1 cellular context compared by ENCODE assay signal in genomic region chr6:3742426-3743344, GRCh38.
TF ChIP-seq lines count a peak whose summit lies in the region.

No MANE protein-coding gene starts in this region.

TF ChIP-seq in HepG2, 621 proteins besides CTCF, POLR2A, EP300 and RAD21 (continued from another document and continues in another):
- TF ChIP-seq MLX (CRISPR knock-in tag; IDR thresholded peaks at IDR 0.05) (no peak), ZNF451 (CRISPR knock-in tag; IDR thresholded peaks at IDR 0.05) (no peak; the same call in 1 of the 2 replicates), MIXL1 (CRISPR knock-in tag; IDR thresholded peaks at IDR 0.05) (peak; percentile 48), FOXA3 (CRISPR knock-in tag; IDR thresholded peaks at IDR 0.05) (peak; percentile 20), ZBED4 (CRISPR knock-in tag; IDR thresholded peaks at IDR 0.05; ENCODE audit: borderline replicate concordance) (peak; percentile 88; the same call in 1 of the 2 replicates), ZNF432 (CRISPR knock-in tag; IDR thresholded peaks at IDR 0.05; ENCODE audit: borderline replicate concordance) (no peak), DPF2 (CRISPR knock-in tag; IDR thresholded peaks at IDR 0.05; ENCODE audit: borderline replicate concordance, low read depth) (peak; percentile 32; the same call in 1 of the 2 replicates), RXRB (CRISPR knock-in tag; IDR thresholded peaks at IDR 0.05; ENCODE audit: borderline replicate concordance) (peak; percentile 62; the same call in 1 of the 2 replicates), DNMT3B (CRISPR knock-in tag; conservative IDR thresholded peaks at IDR 0.05) (no peak), ZFP1 (CRISPR knock-in tag; IDR thresholded peaks at IDR 0.05) (no peak), CENPT (CRISPR knock-in tag; IDR thresholded peaks at IDR 0.05; ENCODE audit: low read depth) (no peak), ZBTB4 (CRISPR knock-in tag; IDR thresholded peaks at IDR 0.05; ENCODE audit: borderline replicate concordance) (0 out of 2 replicates have a peak, but pooled peaks have one; percentile 48), TFAP4 (IDR thresholded peaks at IDR 0.05; ENCODE audit: borderline replicate concordance, low read depth) (peak; percentile 64; the same call in 1 of the 2 replicates), GLMP (CRISPR knock-in tag; IDR thresholded peaks at IDR 0.05; ENCODE audit: borderline replicate concordance) (no peak), ZNF546 (CRISPR knock-in tag; conservative IDR thresholded peaks at IDR 0.05) (0 out of 2 replicates have a peak, but pooled peaks have one; percentile 22), ZSCAN25 (CRISPR knock-in tag; IDR thresholded peaks at IDR 0.05) (no peak; the same call in 1 of the 2 replicates), ZNF101 (CRISPR knock-in tag; IDR thresholded peaks at IDR 0.05; ENCODE audit: borderline replicate concordance, low read depth) (no peak), ZSCAN30 (CRISPR knock-in tag; IDR thresholded peaks at IDR 0.05) (no peak), HBP1 (CRISPR knock-in tag; IDR thresholded peaks at IDR 0.05; ENCODE audit: low read depth) (no peak), HNRNPK (IDR thresholded peaks at IDR 0.05; ENCODE audit: low read depth, low read length, poor library complexity, severe bottlenecking) (no peak), NCOA2 (CRISPR knock-in tag; IDR thresholded peaks at IDR 0.05) (no peak; the same call in 1 of the 2 replicates), PLRG1 (conservative IDR thresholded peaks at IDR 0.05) (no peak), ZBTB38 (CRISPR knock-in tag; IDR thresholded peaks at IDR 0.05) (peak; percentile 54), MEF2D (CRISPR knock-in tag; IDR thresholded peaks at IDR 0.05) (peak; percentile 20; the same call in 1 of the 2 replicates), KDM5B (CRISPR knock-in tag; IDR thresholded peaks at IDR 0.05; ENCODE audit: borderline replicate concordance) (no peak), ZNF576 (CRISPR knock-in tag; IDR thresholded peaks at IDR 0.05) (no peak), ZNF276 (CRISPR knock-in tag; IDR thresholded peaks at IDR 0.05; ENCODE audit: low read depth) (no peak), ZBTB44 (CRISPR knock-in tag; IDR thresholded peaks at IDR 0.05) (no peak), NAIF1 (CRISPR knock-in tag; IDR thresholded peaks at IDR 0.05; ENCODE audit: borderline replicate concordance) (peak; percentile 60), EEA1 (CRISPR knock-in tag; IDR thresholded peaks at IDR 0.05; ENCODE audit: borderline replicate concordance) (no peak), MTA3 (CRISPR knock-in tag; IDR thresholded peaks at IDR 0.05) (no peak), ZFX (CRISPR knock-in tag; IDR thresholded peaks at IDR 0.05; ENCODE audit: low read depth) (peak; percentile 67), ZNF577 (CRISPR knock-in tag; IDR thresholded peaks at IDR 0.05; ENCODE audit: borderline replicate concordance, low read depth) (no peak), HOMEZ (CRISPR knock-in tag; IDR thresholded peaks at IDR 0.05; ENCODE audit: low read depth) (peak; percentile 54), NR2C2 (CRISPR knock-in tag; IDR thresholded peaks at IDR 0.05; ENCODE audit: borderline replicate concordance) (peak; percentile 66), ZNF282 (IDR thresholded peaks at IDR 0.05; ENCODE audit: partially characterized antibody) (no peak), ZNF367 (CRISPR knock-in tag; IDR thresholded peaks at IDR 0.05; ENCODE audit: borderline replicate concordance) (no peak), HMGXB4 (CRISPR knock-in tag; IDR thresholded peaks at IDR 0.05; ENCODE audit: borderline replicate concordance in 1 of 2, low read depth in 1 of 2) (peak; percentile 62 to 81), SIN3A (IDR thresholded peaks at IDR 0.05; ENCODE audit: borderline replicate concordance, low read depth, low read length) (peak; percentile 51; the same call in 1 of the 2 replicates), ZNF496 (CRISPR knock-in tag; IDR thresholded peaks at IDR 0.05; ENCODE audit: insufficient replicate concordance) (no peak), ZNF17 (CRISPR knock-in tag; IDR thresholded peaks at IDR 0.05) (no peak)
